Comparison of ENCODE assay signal across 8 cellular contexts in the genomic region with DNA sequence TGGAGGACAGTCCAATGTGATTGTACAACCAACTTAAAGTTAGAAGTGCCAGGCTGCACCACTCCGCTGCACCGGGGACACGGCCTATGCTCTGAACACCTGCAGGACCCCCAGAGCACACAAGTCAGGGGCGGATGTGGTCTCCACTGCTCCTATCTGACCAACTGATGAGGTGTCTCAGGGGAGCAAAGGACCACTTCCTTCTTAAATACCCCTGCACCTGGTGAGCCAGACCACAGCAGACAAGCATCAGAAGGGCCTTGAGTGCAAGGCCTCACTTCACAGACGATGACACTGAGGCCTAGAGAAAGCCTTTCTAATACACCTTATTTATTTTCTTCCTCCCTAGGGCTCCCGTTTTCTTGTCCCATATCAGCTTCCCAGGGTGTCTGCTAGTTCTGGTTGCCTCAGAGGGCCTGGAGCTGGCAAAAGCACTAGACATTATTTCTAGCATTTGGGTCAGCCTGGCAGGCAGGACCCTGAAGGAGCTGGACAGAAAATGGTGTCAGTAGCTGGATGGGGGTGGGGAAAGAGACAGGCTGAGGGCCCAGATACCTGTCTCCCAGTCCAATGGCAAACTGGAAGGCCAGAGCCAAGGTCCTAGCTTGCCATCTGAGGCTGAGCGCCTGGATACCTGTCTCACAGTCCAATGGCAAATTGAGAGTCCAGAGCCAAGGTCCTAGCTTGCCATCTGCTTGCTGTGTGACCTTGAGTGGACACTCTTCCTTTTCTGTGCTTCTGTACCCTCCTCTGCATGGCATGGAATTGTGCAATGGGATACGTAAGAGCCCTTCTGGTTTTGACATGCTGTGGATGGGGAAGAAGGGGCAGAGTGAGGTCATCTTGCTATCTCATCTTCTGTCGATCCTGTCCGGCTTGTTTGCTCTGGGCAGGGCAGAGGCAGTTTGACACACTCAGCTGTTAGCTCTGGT. TPM values are rescaled to one million over a fixed set of nuclear protein-coding genes. Genes with fewer than 3 reads are reported as not detected.
DNase-seq lines count a peak whose midpoint lies in the region; ATAC-seq lines count a peak whose summit lies in the region.

No MANE protein-coding gene starts in this region.

- peak overlapping the region; percentile 88 for H4K8ac ChIP-seq in mesenchymal stem cell (ENCODE audit: low read length)

- H2BK12ac ChIP-seq in mesenchymal stem cell (ENCODE audit: low read length in 2 of 2) = peak overlapping the region; percentile 43 to 96

- no peak overlapping the region for H3K23ac ChIP-seq in mesenchymal stem cell (ENCODE audit: low read length in 2 of 2)

- no peak overlapping the region for H3K9ac ChIP-seq in mesenchymal stem cell (ENCODE audit: low read length)

- H3K36me3 ChIP-seq in CD8-positive, alpha-beta memory T cell (ENCODE audit: insufficient read depth, low read length) = peaks cover 9% of the 10 kb centered on the region
- no peaks in the 10 kb centered on the region for H3K36me3 ChIP-seq in mesenchymal stem cell (ENCODE audit: control insufficient read depth in 1 of 2, insufficient read depth in 2 of 2, low read depth in 1 of 2, low read length in 2 of 2)

- peaks cover 0 to 2% of the 10 kb centered on the region in 2 donors for H3K27me3 Mint-ChIP-seq in CD8-positive, alpha-beta memory T cell
- no peaks in the 10 kb centered on the region for H3K27me3 Mint-ChIP-seq in activated T-cell treated with anti-CD3 and anti-CD28 coated beads, Interleukin-2, amount 50 U/mL, for 72 hours (ENCODE audit: low read depth)

- peaks cover 81 to 95% (median 90%) of the 10 kb centered on the region in 3 donors for H3K4me1 Mint-ChIP-seq in CD8-positive, alpha-beta memory T cell
- peaks cover 94% of the 10 kb centered on the region for H3K4me1 Mint-ChIP-seq in activated T-cell treated with anti-CD3 and anti-CD28 coated beads, Interleukin-2, amount 50 U/mL, for 72 hours (ENCODE audit: low read depth)

- ATAC-seq in GM19395 (IDR thresholded peaks at IDR 0.05; ENCODE audit: unreplicated experiment) (peak; percentile 65), HG03442 (IDR thresholded peaks at IDR 0.05; ENCODE audit: unreplicated experiment) (peak; percentile 42)
- ATAC-seq in activated T-cell treated with anti-CD3 and anti-CD28 coated beads, Interleukin-2, amount 50 U/mL, for 72 hours (replicated peaks in 1 of 2) = peak; percentile 49 to 53

- H3K4me3 Mint-ChIP-seq in CD8-positive, alpha-beta memory T cell = peak overlapping the region; percentile 83 to 95 (median 93)
- H3K4me3 Mint-ChIP-seq in activated T-cell treated with anti-CD3 and anti-CD28 coated beads, Interleukin-2, amount 50 U/mL, for 72 hours = peak overlapping the region; percentile 93 to 96

- no peak overlapping the region for H2BK5ac ChIP-seq in mesenchymal stem cell (ENCODE audit: low read depth, low read length, poor library complexity, severe bottlenecking)

- WGBS in mesenchymal stem cell = 82% methylated on average over 10 of the region's 10 CpGs

- peak; percentile 20 to 76 (median 57) for DNase-seq in CD8-positive, alpha-beta memory T cell
- DNase-seq in activated T-cell treated with anti-CD3 and anti-CD28 coated beads, Interleukin-2, amount 50 U/mL, for 72 hours = peak; percentile 63
- DNase-seq in mesenchymal stem cell (no peak), NCI-H524 (lab: John Stamatoyannopoulos, UW) (no peak), NCI-H748 treated with DMSO at 0.1 percent for 48 hours (lab: John Stamatoyannopoulos, UW) (no peak), NCI-H1436 (lab: John Stamatoyannopoulos, UW) (no peak)

- POLR2A ChIA-PET in CD8-positive, alpha-beta memory T cell (lab: Charles Lee) = interaction anchor here (0.5 to 5.1 kb wide), 11 partner anchors 8 to 76 kb away, joined by 3 to 74 read pairs (median 4); a partner anchor contains a TSS

- H3K4me3 ChIP-seq in CD8-positive, alpha-beta memory T cell (ENCODE audit: low read length) = peak overlapping the region; percentile 85
- no peak overlapping the region for H3K4me3 ChIP-seq in mesenchymal stem cell (ENCODE audit: insufficient read depth in 1 of 2, low read depth in 1 of 2, low read length in 2 of 2)

- peak overlapping the region; percentile 91 to 99 (median 98) for H3K27ac Mint-ChIP-seq in CD8-positive, alpha-beta memory T cell
- H3K27ac Mint-ChIP-seq in activated T-cell treated with anti-CD3 and anti-CD28 coated beads, Interleukin-2, amount 50 U/mL, for 72 hours = peak overlapping the region; percentile 97

- no peak overlapping the region for H2AK5ac ChIP-seq in mesenchymal stem cell (ENCODE audit: low read length, severe bottlenecking)

- H2BK15ac ChIP-seq in mesenchymal stem cell (ENCODE audit: low read depth, poor library complexity, severe bottlenecking) = peak overlapping the region; percentile 26

- H2AFZ ChIP-seq in mesenchymal stem cell (ENCODE audit: low read depth, low read length) = peak overlapping the region; percentile 6

- H3K36me3 Mint-ChIP-seq in CD8-positive, alpha-beta memory T cell = peaks cover 0 to 55% (median 8%) of the 10 kb centered on the region in 3 donors
- H3K36me3 Mint-ChIP-seq in activated T-cell treated with anti-CD3 and anti-CD28 coated beads, Interleukin-2, amount 50 U/mL, for 72 hours (ENCODE audit: insufficient read depth in 2 of 2) = peaks cover 0 to 7% of the 10 kb centered on the region in 2 donors

- peak overlapping the region; percentile 86 for H4K91ac ChIP-seq in mesenchymal stem cell (ENCODE audit: low read length)

- H3K18ac ChIP-seq in mesenchymal stem cell (ENCODE audit: low read depth in 1 of 2, low read length in 2 of 2) = peak overlapping the region; percentile 91 to 94

- H3K4me2 ChIP-seq in mesenchymal stem cell (ENCODE audit: low read length, poor library complexity, severe bottlenecking) = no peak overlapping the region

- H3K27me3 ChIP-seq in CD8-positive, alpha-beta memory T cell (ENCODE audit: insufficient read depth, low read length, poor library complexity, severe bottlenecking) = no peaks in the 10 kb centered on the region
- no peaks in the 10 kb centered on the region for H3K27me3 ChIP-seq in mesenchymal stem cell (ENCODE audit: control insufficient read depth in 1 of 2, insufficient read depth in 1 of 2, low read length in 2 of 2)

- CTCF ChIA-PET in CD8-positive, alpha-beta memory T cell (lab: Charles Lee) = interaction anchor here (1.2 to 4.7 kb wide), 8 partner anchors 9 to 99 kb away, joined by 4 to 69 read pairs (median 9); a partner anchor contains a TSS

- no peaks in the 10 kb centered on the region for H3K9me3 ChIP-seq in CD8-positive, alpha-beta memory T cell (ENCODE audit: low read length)
- no peaks in the 10 kb centered on the region for H3K9me3 ChIP-seq in mesenchymal stem cell (ENCODE audit: control insufficient read depth, low read length)

- H3K79me1 ChIP-seq in mesenchymal stem cell (replicated peaks; ENCODE audit: low read length, poor library complexity, severe bottlenecking) = no peaks in the 10 kb centered on the region

- H3K27ac ChIP-seq in CD8-positive, alpha-beta memory T cell (ENCODE audit: low read depth, low read length) = peak overlapping the region; percentile 91
- no peak overlapping the region for H3K27ac ChIP-seq in mesenchymal stem cell (ENCODE audit: low read length, poor library complexity, severe bottlenecking)

- H3K4ac ChIP-seq in mesenchymal stem cell (ENCODE audit: low read depth in 1 of 2, low read length in 2 of 2) = peak overlapping the region; percentile 35 to 89

- peaks cover 95% of the 10 kb centered on the region for H3K4me1 ChIP-seq in CD8-positive, alpha-beta memory T cell (ENCODE audit: insufficient read depth, low read length)
- peaks cover 6% of the 10 kb centered on the region for H3K4me1 ChIP-seq in mesenchymal stem cell (ENCODE audit: control insufficient read depth, insufficient read depth, low read depth, low read length)

- no peaks in the 10 kb centered on the region for H3K9me3 Mint-ChIP-seq in CD8-positive, alpha-beta memory T cell
- H3K9me3 Mint-ChIP-seq in activated T-cell treated with anti-CD3 and anti-CD28 coated beads, Interleukin-2, amount 50 U/mL, for 72 hours = no peaks in the 10 kb centered on the region

- peak overlapping the region in 1 of 2 experiments; percentile 32 for H3K14ac ChIP-seq in mesenchymal stem cell (ENCODE audit: low read length in 2 of 2)

- peak overlapping the region; percentile 19 for H2BK120ac ChIP-seq in mesenchymal stem cell (ENCODE audit: low read depth, low read length)

RNA-seq across cellular contexts. Expression of a gene that starts 9.0 kb away (rescaled TPM):
- total RNA-seq in CD8-positive, alpha-beta memory T cell = 10 to 100 TPM; 47.9 to 50.5 TPM
- polyA plus RNA-seq in CD8-positive, alpha-beta memory T cell = 134 TPM
- total RNA-seq in activated T-cell treated with anti-CD3 and anti-CD28 coated beads, Interleukin-2, amount 50 U/mL, for 72 hours = 10 to 100 TPM; 44.8 to 53.1 TPM
- 11.2 TPM for polyA plus RNA-seq in mesenchymal stem cell (2013, experiment 1 of 2)
- 10.8 TPM for polyA plus RNA-seq in mesenchymal stem cell (2013, experiment 2 of 2)

RNA-seq across cellular contexts. Expression of a gene that starts 38.1 kb away (rescaled TPM):
- 10 to 100 TPM; 12.7 to 14.9 TPM for total RNA-seq in CD8-positive, alpha-beta memory T cell
- 4.7 TPM for polyA plus RNA-seq in CD8-positive, alpha-beta memory T cell
- 10 to 100 TPM; 19.4 to 28.2 TPM for total RNA-seq in activated T-cell treated with anti-CD3 and anti-CD28 coated beads, Interleukin-2, amount 50 U/mL, for 72 hours
- polyA plus RNA-seq in mesenchymal stem cell (2013, experiment 1 of 2) = 38.8 TPM
- 39.5 TPM for polyA plus RNA-seq in mesenchymal stem cell (2013, experiment 2 of 2)

RNA-seq across cellular contexts. Expression of a gene that starts 57.3 kb away (rescaled TPM):
- total RNA-seq in CD8-positive, alpha-beta memory T cell = 100 to 1,000 TPM; 452 to 459 TPM
- polyA plus RNA-seq in CD8-positive, alpha-beta memory T cell = 351 TPM
- 100 to 1,000 TPM; 127 to 171 TPM for total RNA-seq in activated T-cell treated with anti-CD3 and anti-CD28 coated beads, Interleukin-2, amount 50 U/mL, for 72 hours
- 338 TPM for polyA plus RNA-seq in mesenchymal stem cell (2013, experiment 1 of 2)
- 340 TPM for polyA plus RNA-seq in mesenchymal stem cell (2013, experiment 2 of 2)

Comparison
In these comparisons a context has a peak if more than half of its experiments do, and no peak if none do; other contexts are left out.
1. DNase-seq: peak in CD8-positive, alpha-beta memory T cell (5 of 5) and activated T-cell treated with anti-CD3 and anti-CD28 coated beads, Interleukin-2, amount 50 U/mL, for 72 hours (2 of 2); none in mesenchymal stem cell (single experiment), NCI-H524 (0 of 2), NCI-H748 treated with DMSO at 0.1 percent for 48 hours (single experiment) and NCI-H1436 (single experiment).
2. Peak in every context shown above with its lines, with median percentiles within 50 percentile points of each other: ATAC-seq.